9 cellular contexts compared by ENCODE assay signal in the genomic region with DNA sequence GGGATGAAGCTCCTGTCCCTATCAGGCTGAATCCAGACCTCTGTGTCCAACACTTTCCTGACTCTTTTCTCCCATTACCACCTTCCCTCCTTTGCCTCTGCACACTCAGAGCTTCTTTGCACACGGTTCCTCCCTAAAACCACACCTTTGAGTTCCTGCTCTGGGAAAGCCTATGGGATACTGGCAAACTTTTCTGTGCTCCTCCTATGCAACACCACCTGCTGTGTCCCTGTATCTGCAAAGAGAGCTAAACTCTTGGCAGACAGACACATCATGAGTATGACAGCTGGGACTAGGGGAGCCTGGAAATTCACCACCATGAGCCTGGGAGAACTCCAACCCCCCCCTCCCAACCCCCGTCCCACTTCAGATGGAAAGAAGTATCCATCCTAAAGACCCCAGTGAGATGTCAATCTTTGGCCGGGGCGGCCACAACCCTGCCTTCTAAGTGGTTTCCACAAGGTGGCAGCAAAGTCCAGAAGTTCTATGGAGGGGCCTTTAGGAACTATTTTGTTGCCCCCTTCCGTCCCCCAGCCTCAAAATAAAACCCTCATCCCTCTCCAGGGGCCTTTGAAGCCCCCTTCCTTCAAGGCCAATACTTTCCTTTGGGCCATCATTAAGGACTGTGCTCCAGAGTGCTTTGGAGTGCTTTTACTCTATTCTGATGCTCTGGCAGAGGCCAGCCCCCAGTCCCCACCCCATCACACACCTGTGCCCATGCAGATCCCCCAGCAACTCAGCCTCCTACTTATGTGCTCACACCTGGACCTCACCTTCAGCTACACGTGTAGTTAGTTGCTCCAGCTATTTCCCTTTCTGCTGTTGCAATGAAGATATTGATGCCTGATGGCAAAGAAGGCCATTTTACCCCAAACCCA. TPM values are rescaled to one million over a fixed set of nuclear protein-coding genes. Genes with fewer than 3 reads are reported as not detected.
DNase-seq lines count a peak whose midpoint lies in the region; ATAC-seq and TF ChIP-seq lines count a peak whose summit lies in the region.
"Had no signal": no experiment of that assay in that cellular context is flagged by ENCODE, and none has a peak within 500 bp of the region (broad histone marks: within the 10 kb centered on the region; RNA-seq: fewer than 3 reads in every experiment).

No MANE protein-coding gene starts in this region.

- H3K27ac Mint-ChIP-seq in progenitor cell of endocrine pancreas = no peak overlapping the region

- H3K36me3 Mint-ChIP-seq in progenitor cell of endocrine pancreas (ENCODE audit: insufficient read depth) = no peaks in the 10 kb centered on the region

- H3K4me3 Mint-ChIP-seq in progenitor cell of endocrine pancreas (ENCODE audit: low read depth) = no peak overlapping the region

- no peak for ATAC-seq in HG03108 (IDR thresholded peaks at IDR 0.05; ENCODE audit: unreplicated experiment)

- TF ChIP-seq CTCF in LNCAP (IDR thresholded peaks at IDR 0.05) = peak; percentile 75
- peak; percentile 66 for TF ChIP-seq CTCF in fibroblast of the aortic adventitia (IDR thresholded peaks at IDR 0.05; ENCODE audit: insufficient read depth, low read length)
- TF ChIP-seq CTCF in progenitor cell of endocrine pancreas (IDR thresholded peaks at IDR 0.05; ENCODE audit: unreplicated experiment) = peak; percentile 77

- no peaks in the 10 kb centered on the region for H3K9me3 Mint-ChIP-seq in progenitor cell of endocrine pancreas (ENCODE audit: low read depth)

- DNase-seq in DMS153 treated with DMSO at 0.1 percent for 48 hours (lab: John Stamatoyannopoulos, UW; ENCODE audit: unreplicated experiment) (peak; percentile 11), fibroblast of the aortic adventitia (ENCODE audit: low read depth) (no peak), progenitor cell of endocrine pancreas (ENCODE audit: low spot score, unreplicated experiment) (peak; percentile 33), T1000 (lab: John Stamatoyannopoulos, UW) (no peak), NOMO-1 (lab: John Stamatoyannopoulos, UW; ENCODE audit: unreplicated experiment in 2 of 2) (no peak)
- DNase-seq in activated CD8-positive, alpha-beta memory T cell treated with anti-CD3 and anti-CD28 coated beads, Interleukin-2, amount 50 U/mL, for 4 hours = peak; percentile 39

- no peaks in the 10 kb centered on the region for H3K4me1 Mint-ChIP-seq in progenitor cell of endocrine pancreas (ENCODE audit: low read depth)

- H3K27me3 Mint-ChIP-seq in progenitor cell of endocrine pancreas = peaks cover 40% of the 10 kb centered on the region

- no peak overlapping the region for H3K4me3 ChIP-seq in fibroblast of the aortic adventitia (ENCODE audit: low read depth, low read length)

RNA-seq across cellular contexts. Expression of a gene that starts 19.4 kb away (rescaled TPM):
- total RNA-seq in fibroblast of the aortic adventitia (ENCODE audit: low replicate concordance) = not detected in 2 replicates
- not detected in 2 replicates for total RNA-seq in progenitor cell of endocrine pancreas
- total RNA-seq: M059J had no signal

Comparison
In these comparisons a context has a peak if more than half of its experiments do, and no peak if none do; other contexts are left out.
1. DNase-seq: peak in DMS153 treated with DMSO at 0.1 percent for 48 hours (single experiment), activated CD8-positive, alpha-beta memory T cell treated with anti-CD3 and anti-CD28 coated beads, Interleukin-2, amount 50 U/mL, for 4 hours (single experiment) and progenitor cell of endocrine pancreas (single experiment); none in fibroblast of the aortic adventitia (single experiment), T1000 (single experiment) and NOMO-1 (0 of 2).
2. Peak in every context shown above with its lines, with median percentiles within 50 percentile points of each other: CTCF ChIP-seq.